In the genomic region with DNA sequence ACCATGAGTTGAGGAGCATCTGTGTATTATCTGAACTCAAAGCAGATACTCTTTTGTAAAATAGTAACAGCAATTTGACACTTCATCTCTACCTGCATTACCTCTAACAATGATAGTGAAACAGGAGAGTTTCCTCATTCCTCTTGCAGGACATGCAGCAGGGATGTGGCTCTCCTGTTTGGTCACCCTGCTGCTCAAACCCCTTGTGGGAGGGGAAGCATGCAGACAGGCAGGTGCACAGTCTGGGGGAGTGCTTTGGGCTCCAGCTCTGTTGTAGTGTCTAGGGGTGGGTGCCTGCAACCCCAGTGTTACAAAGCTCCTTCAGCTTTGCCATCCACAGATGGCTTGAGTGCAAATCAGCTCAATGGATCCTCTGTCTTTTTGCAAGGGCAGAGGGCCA, we compare ENCODE assay signal across 28 cellular contexts.
"Had no signal": no experiment of that assay in that cellular context is flagged by ENCODE, and none has a peak within 500 bp of the region (broad histone marks: within the 10 kb centered on the region; RNA-seq: fewer than 3 reads in every experiment).

No MANE protein-coding gene starts in this region.

- FAIRE-seq: bronchial epithelial cell, K562 had no signal

- DNase-seq: activated CD4-positive, alpha-beta T cell treated with anti-CD3 and anti-CD28 coated beads for 36 hours; activated CD4-positive, alpha-beta T cell treated with anti-CD3 and anti-CD28 coated beads, Interleukin-2, amount 10 ng/mL, durations not matched to agents 7 days and 5 days; activated CD4-positive, alpha-beta T cell treated with anti-CD3 and anti-CD28 coated beads, Interleukin-2, amount 50 U/mL, for 48 hours; activated CD8-positive, alpha-beta T cell treated with anti-CD3 and anti-CD28 coated beads, Interleukin-2, amount 10 ng/mL, durations not matched to agents 7 days and 5 days; activated gamma-delta T cell treated with Interleukin-2 at 50 U/mL for 16 hours; activated naive CD4-positive, alpha-beta T cell treated with anti-CD3 and anti-CD28 coated beads for 36 hours; activated T-cell treated with anti-CD3 and anti-CD28 coated beads, Interleukin-2, amount 50 U/mL, for 4 hours; adrenal gland; cerebellar nuclear complex; NCI-H1105; NCI-H1417 treated with DMSO at 0.1 percent for 48 hours; NCI-H1694 treated with DMSO at 0.1 percent for 48 hours; NCI-H2029; NCI-H2171; NCI-H524 treated with DMSO at 0.1 percent for 48 hours; NCI-H748 treated with DMSO at 0.1 percent for 48 hours; NK-92 treated with Interleukin-12 subunit alpha and Interleukin-12 subunit beta, amount 100 ng/mL, for 24 hours; PC-3; Peyer's patch; RPMI8226; SHP77 treated with DMSO at 0.1 percent for 48 hours; T-cell; T-helper 17 cell; WERI-Rb-1 had no signal

- ATAC-seq: activated CD4-positive, alpha-beta T cell treated with anti-CD3 and anti-CD28 coated beads for 36 hours; activated CD8-positive, alpha-beta T cell treated with anti-CD3 and anti-CD28 coated beads, Interleukin-2, amount 10 ng/mL, durations not matched to agents 7 days and 5 days; activated naive CD4-positive, alpha-beta T cell treated with anti-CD3 and anti-CD28 coated beads, Interleukin-2, amount 50 U/mL, for 72 hours; activated T-cell treated with anti-CD3 and anti-CD28 coated beads, Interleukin-2, amount 50 U/mL, for 4 hours; K562; PC-3; SK-N-SH treated with all-trans-retinoic acid at 6 μM for 48 hours; T-cell; T-helper 17 cell had no signal
